10 cellular contexts compared by ENCODE assay signal in genomic region chr6:135226537-135226936, GRCh38. TPM values are rescaled to one million over a fixed set of nuclear protein-coding genes. Genes with fewer than 3 reads are reported as not detected.
A peak's percentile ranks its signal among the peaks of the same experiment; 100 is the strongest.
DNase-seq lines count a peak whose midpoint lies in the region; ATAC-seq lines count a peak whose summit lies in the region.
"Had no signal": no experiment of that assay in that cellular context is flagged by ENCODE, and none has a peak within 500 bp of the region (broad histone marks: within the 10 kb centered on the region; RNA-seq: fewer than 3 reads in every experiment).

No MANE protein-coding gene starts in this region.

- CTCF ChIA-PET in naive thymus-derived CD4-positive, alpha-beta T cell (lab: Charles Lee): no interaction called here

- no peak overlapping the region for H3K4me3 Mint-ChIP-seq in naive thymus-derived CD4-positive, alpha-beta T cell
- H3K4me3 Mint-ChIP-seq: activated T-helper 17 cell treated with anti-CD3 and anti-CD28 coated beads, Interleukin-2, amount 50 U/mL, for 72 hours had no signal

- H3K4me1 Mint-ChIP-seq in naive thymus-derived CD4-positive, alpha-beta T cell: peaks cover 15 to 39% (median 21%) of the 10 kb centered on the region in 7 donors

- no peak for DNase-seq in naive thymus-derived CD4-positive, alpha-beta T cell
- DNase-seq in NCI-H2227 treated with DMSO at 0.1 percent for 48 hours (lab: John Stamatoyannopoulos, UW) (no peak), NCI-H526 (lab: John Stamatoyannopoulos, UW) (no peak), OCI-M2 (lab: John Stamatoyannopoulos, UW; ENCODE audit: unreplicated experiment) (no peak)
- DNase-seq: NCI-H1417 treated with DMSO at 0.1 percent for 48 hours had no signal

- H3K4me1 ChIP-seq in naive thymus-derived CD4-positive, alpha-beta T cell (ENCODE audit: control insufficient read depth in 2 of 2, insufficient read depth in 2 of 2, low read length in 2 of 2): peaks cover 0 to 3% of the 10 kb centered on the region in 2 donors

- H3K27ac Mint-ChIP-seq in naive thymus-derived CD4-positive, alpha-beta T cell: no peak overlapping the region
- H3K27ac Mint-ChIP-seq: activated T-helper 17 cell treated with anti-CD3 and anti-CD28 coated beads, Interleukin-2, amount 50 U/mL, for 72 hours; progenitor cell of endocrine pancreas had no signal

- intact Hi-C loops in naive thymus-derived CD4-positive, alpha-beta T cell (cut with micrococcal nuclease): no loop called here

- H3K27ac ChIP-seq in naive thymus-derived CD4-positive, alpha-beta T cell (ENCODE audit: low read depth, low read length): no peak overlapping the region

- POLR2A ChIA-PET in naive thymus-derived CD4-positive, alpha-beta T cell (lab: Charles Lee): no interaction called here

- no peaks in the 10 kb centered on the region for H3K27me3 ChIP-seq in naive thymus-derived CD4-positive, alpha-beta T cell (ENCODE audit: control insufficient read depth in 2 of 2, insufficient read depth in 2 of 2, low read length in 2 of 2)

- ATAC-seq in GM18909 (IDR thresholded peaks at IDR 0.05; ENCODE audit: poor library complexity, unreplicated experiment) (peak; percentile 75), GM21619 (IDR thresholded peaks at IDR 0.05; ENCODE audit: unreplicated experiment) (peak; percentile 80), HG03135 (IDR thresholded peaks at IDR 0.05; ENCODE audit: unreplicated experiment) (peak; percentile 63)
- peak; percentile 38 for ATAC-seq in naive thymus-derived CD4-positive, alpha-beta T cell
- ATAC-seq: activated T-helper 17 cell treated with anti-CD3 and anti-CD28 coated beads, Interleukin-2, amount 50 U/mL, for 72 hours had no signal

- H3K36me3 ChIP-seq in naive thymus-derived CD4-positive, alpha-beta T cell (ENCODE audit: control insufficient read depth in 2 of 3, insufficient read depth in 3 of 3, low read length in 3 of 3): no peaks in the 10 kb centered on the region

- no peaks in the 10 kb centered on the region for H3K27me3 Mint-ChIP-seq in naive thymus-derived CD4-positive, alpha-beta T cell
- H3K27me3 Mint-ChIP-seq: activated T-helper 17 cell treated with anti-CD3 and anti-CD28 coated beads, Interleukin-2, amount 50 U/mL, for 72 hours; progenitor cell of endocrine pancreas had no signal

- peaks cover 0 to 11% (median 3%) of the 10 kb centered on the region in 5 donors for H3K36me3 Mint-ChIP-seq in naive thymus-derived CD4-positive, alpha-beta T cell

- no peak overlapping the region for H3K4me3 ChIP-seq in naive thymus-derived CD4-positive, alpha-beta T cell (ENCODE audit: low read length)

- H3K9me3 ChIP-seq in naive thymus-derived CD4-positive, alpha-beta T cell (ENCODE audit: control insufficient read depth in 2 of 3, low read length in 3 of 3): no peaks in the 10 kb centered on the region

- peaks cover 0 to 4% (median 0%) of the 10 kb centered on the region in 11 donors for H3K9me3 Mint-ChIP-seq in naive thymus-derived CD4-positive, alpha-beta T cell

RNA-seq across cellular contexts. Expression of gene MYB, which starts 45.4 kb away (rescaled TPM):
- total RNA-seq in naive thymus-derived CD4-positive, alpha-beta T cell: 10 to 100 TPM; 14.2 to 33.3 (median 17.3) TPM
- 1 to 10 TPM; 2.1 to 2.9 TPM for polyA plus RNA-seq in naive thymus-derived CD4-positive, alpha-beta T cell
